8 cellular contexts compared by ENCODE assay signal in the genomic region with DNA sequence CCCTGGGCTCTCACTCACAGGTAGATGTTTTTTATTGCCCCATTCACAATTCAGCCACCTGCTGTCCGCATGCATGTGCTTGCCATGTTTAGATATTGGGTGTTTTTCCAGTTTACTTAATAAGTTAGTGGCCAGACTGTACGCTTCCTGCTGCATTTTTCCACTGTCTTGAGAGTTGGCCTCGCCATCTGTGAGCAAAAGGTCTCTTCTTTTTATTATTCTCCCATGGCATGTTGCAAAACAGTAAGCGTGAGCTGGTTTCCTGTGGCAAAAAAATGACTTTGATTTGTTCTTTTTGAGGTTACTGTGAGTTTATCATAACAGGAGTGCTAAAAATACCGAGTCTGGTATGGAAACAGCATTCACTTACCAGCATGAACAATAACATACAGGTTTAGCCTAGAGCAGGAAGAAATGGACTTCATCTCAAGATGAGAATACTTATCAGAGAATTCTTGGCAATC. TPM values are rescaled to one million over a fixed set of nuclear protein-coding genes. Genes with fewer than 3 reads are reported as not detected.
DNase-seq lines count a peak whose midpoint lies in the region; ATAC-seq and TF ChIP-seq lines count a peak whose summit lies in the region.

No MANE protein-coding gene starts in this region.

- peaks cover 6% of the 10 kb centered on the region; the same call in 1 of the 2 replicates for H3K36me3 ChIP-seq in GM23248 (ENCODE audit: low read depth)

- peaks cover 24% of the 10 kb centered on the region for H3K4me1 ChIP-seq in GM23248 (ENCODE audit: insufficient read depth)

- no peak overlapping the region for H2AFZ ChIP-seq in GM23248

- intact Hi-C loops in posterior vena cava (cut with DNase I), result no loop called here

- no peaks in the 10 kb centered on the region for H3K27me3 ChIP-seq in GM23248 (replicated peaks; ENCODE audit: insufficient read depth)

- no peak for TF ChIP-seq CTCF in fibroblast of the aortic adventitia (IDR thresholded peaks at IDR 0.05; ENCODE audit: insufficient read depth, low read length)

- WGBS in GM23248 (ENCODE audit: low coverage in 1 of 2, low lambda C conversion rate in 2 of 2, missing lambda C conversion rate in 2 of 2), 2 experiments, result 6 to 12% methylated on average over 5 of the region's 5 CpGs

- H3K4me3 ChIP-seq in GM23248, result no peak overlapping the region
- H3K4me3 ChIP-seq in fibroblast of the aortic adventitia (ENCODE audit: low read depth, low read length), result no peak overlapping the region

- H3F3A ChIP-seq in GM23248 (ENCODE audit: insufficient read depth), result peaks cover 30% of the 10 kb centered on the region

- H4K20me1 ChIP-seq in GM23248 (ENCODE audit: insufficient read depth), result 0 out of 2 replicates have a peak, but pooled peaks cover 10% of the 10 kb centered on the region

- H3K4me2 ChIP-seq in GM23248 (ENCODE audit: unreplicated experiment), result peak overlapping the region; percentile 63

- peak overlapping the region; percentile 83 for H3K27ac ChIP-seq in GM23248

- no peaks in the 10 kb centered on the region for H3K9me2 ChIP-seq in GM23248 (ENCODE audit: insufficient read depth)

- H3K79me2 ChIP-seq in GM23248 (ENCODE audit: insufficient read depth), result peaks cover 32% of the 10 kb centered on the region

- DNase-seq in GM23248, result peak; percentile 94
- peak; percentile 50 for DNase-seq in activated T-cell treated with anti-CD3 and anti-CD28 coated beads, Interleukin-2, amount 50 U/mL, for 1 hour
- peak; percentile 96 for DNase-seq in fibroblast of the aortic adventitia (ENCODE audit: low read depth)
- peak; percentile 41 for DNase-seq in stimulated activated CD4-positive, alpha-beta T cell treated with anti-CD3 and anti-CD28 coated beads, Interleukin-15, amount 100 ng/mL, for 24 hours
- no peak for DNase-seq in RPMI8226
- DNase-seq in NCI-H2107 (lab: John Stamatoyannopoulos, UW), result no peak
- DNase-seq in posterior vena cava (ENCODE audit: low spot score), result no peak

- in situ Hi-C loops in GM23248 (cut with MboI), result no loop called here

- H3K9me3 ChIP-seq in GM23248 (ENCODE audit: low read depth), result no peaks in the 10 kb centered on the region

- no peak for ATAC-seq in HG03196 (IDR thresholded peaks at IDR 0.05; ENCODE audit: unreplicated experiment)

- peak overlapping the region; percentile 37 for H3K9ac ChIP-seq in GM23248

RNA-seq across cellular contexts. Expression of gene SAE1, which starts 46.0 kb away (rescaled TPM):
- 132 and 177 TPM in 2 replicates for total RNA-seq in GM23248 (2014; rRNA removed; shearing (Covaris generic))
- 143 and 154 TPM in 2 replicates for polyA plus RNA-seq in GM23248 (2016; fragmentation: Nextera tagmentation; extraction: Ambion mirVana)
- total RNA-seq in fibroblast of the aortic adventitia (ENCODE audit: low replicate concordance) (70.2 and 140 TPM in 2 replicates), posterior vena cava (10 to 100 TPM; 55.9 to 57.4 TPM)

RNA-seq across cellular contexts. Expression of gene BBC3, which starts 54.3 kb away (rescaled TPM):
- total RNA-seq in GM23248 (2014; rRNA removed; shearing (Covaris generic)), result 11.9 and 14.6 TPM in 2 replicates
- 6.2 and 6.3 TPM in 2 replicates for polyA plus RNA-seq in GM23248 (2016; fragmentation: Nextera tagmentation; extraction: Ambion mirVana)
- total RNA-seq in fibroblast of the aortic adventitia (ENCODE audit: low replicate concordance) (9.2 and 12.9 TPM in 2 replicates), posterior vena cava (1 to 10 TPM; 3.7 to 4.2 TPM)

Comparison
In these comparisons a context has a peak if more than half of its experiments do, and no peak if none do; other contexts are left out.
1. DNase-seq: peak in GM23248 (single experiment), activated T-cell treated with anti-CD3 and anti-CD28 coated beads, Interleukin-2, amount 50 U/mL, for 1 hour (single experiment), fibroblast of the aortic adventitia (single experiment) and stimulated activated CD4-positive, alpha-beta T cell treated with anti-CD3 and anti-CD28 coated beads, Interleukin-15, amount 100 ng/mL, for 24 hours (single experiment); none in RPMI8226 (single experiment), NCI-H2107 (single experiment) and posterior vena cava (single experiment).